Comparison of ENCODE assay signal across 17 cellular contexts in the genomic region with DNA sequence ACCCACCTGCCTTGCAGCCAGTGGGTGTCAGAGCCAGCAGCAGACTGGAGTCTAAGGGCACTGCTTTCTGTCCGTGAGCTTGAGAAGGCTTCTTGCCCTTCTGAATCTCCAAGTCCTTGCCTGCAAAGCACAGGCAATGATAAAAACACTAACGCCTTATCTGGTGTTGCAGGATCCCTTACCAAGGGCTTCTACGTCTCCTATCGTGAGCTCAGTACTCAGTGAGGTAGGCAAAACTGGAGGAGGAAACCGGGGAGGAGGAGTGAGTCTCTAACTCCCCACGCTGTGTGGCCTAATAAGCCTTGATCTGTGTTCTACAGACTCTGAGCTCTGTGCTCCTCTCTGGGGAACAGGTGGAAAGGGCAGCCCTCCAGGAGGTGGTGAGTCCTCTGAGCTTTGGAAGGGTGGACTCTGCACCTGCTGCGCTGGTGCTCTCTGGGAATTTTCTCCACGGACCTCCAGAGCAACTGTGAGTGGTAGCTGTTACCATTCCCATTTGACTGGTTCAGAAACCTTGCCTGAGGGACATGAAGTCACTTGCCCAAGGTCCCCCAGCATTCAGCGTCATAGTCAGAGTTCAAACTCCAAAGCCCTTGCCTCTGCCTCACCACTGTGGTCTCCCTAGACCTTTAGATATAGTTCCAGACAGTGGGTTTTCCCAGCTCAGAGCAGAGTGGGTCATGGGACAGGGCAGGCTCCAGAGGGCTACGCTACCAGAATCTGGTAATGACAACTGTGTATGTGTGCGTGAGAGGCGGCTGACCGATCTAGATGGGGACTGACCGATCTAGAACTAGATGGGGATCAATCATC. TPM values are rescaled to one million over a fixed set of nuclear protein-coding genes. Genes with fewer than 3 reads are reported as not detected.
DNase-seq lines count a peak whose midpoint lies in the region; ATAC-seq and TF ChIP-seq lines count a peak whose summit lies in the region.
"Had no signal": no experiment of that assay in that cellular context is flagged by ENCODE, and none has a peak within 500 bp of the region (broad histone marks: within the 10 kb centered on the region; RNA-seq: fewer than 3 reads in every experiment).

No MANE protein-coding gene starts in this region.

- no peaks in the 10 kb centered on the region for H3K9me2 ChIP-seq in MM.1S (replicated peaks; ENCODE audit: insufficient read depth, low read length)

- DNase-seq in DND-41 (no peak), OCI-M1 (lab: John Stamatoyannopoulos, UW) (peak; percentile 96), epithelial cell of prostate (ENCODE audit: low read depth, low spot score) (no peak), omental fat pad (ENCODE audit: low spot score) (no peak), midbrain (lab: John Stamatoyannopoulos, UW) (no peak), MM.1S (no peak), AG20443 (ENCODE audit: low spot score) (no peak)
- DNase-seq: CD4-positive, alpha-beta T cell; GM23248; HFFc6; NCI-H1048; NCI-H2107; NCI-H446; NCI-H748 treated with DMSO at 0.1 percent for 48 hours; Peyer's patch; SHP77 had no signal

- H2AFZ ChIP-seq in DND-41 (ENCODE audit: low read depth, low read length) (no peak overlapping the region), MM.1S (ENCODE audit: low read length) (no peak overlapping the region)
- H2AFZ ChIP-seq: GM23248 had no signal

- H3K27ac ChIP-seq in DND-41 (ENCODE audit: low read length) (no peak overlapping the region), epithelial cell of prostate (peak overlapping the region; percentile 31), MM.1S (ENCODE audit: low read length) (no peak overlapping the region)
- H3K27ac ChIP-seq: GM23248, Peyer's patch had no signal

- no peaks in the 10 kb centered on the region for H3F3A ChIP-seq in MM.1S (ENCODE audit: insufficient read depth, low read length)

- peaks cover 24% of the 10 kb centered on the region for H3K27me3 ChIP-seq in DND-41 (ENCODE audit: insufficient read depth, low read length, poor library complexity)
- no peaks in the 10 kb centered on the region for H3K27me3 ChIP-seq in MM.1S (replicated peaks; ENCODE audit: insufficient read depth, low read length)
- H3K27me3 ChIP-seq: Peyer's patch had no signal

- H3K4me3 ChIP-seq in DND-41 (ENCODE audit: low read depth in 1 of 2, low read length in 2 of 2) (no peak overlapping the region), MM.1S (ENCODE audit: low read length) (no peak overlapping the region)
- H3K4me3 ChIP-seq: GM23248, Peyer's patch had no signal

- H3K36me3 ChIP-seq in DND-41 (ENCODE audit: insufficient read depth, low read length), result no peaks in the 10 kb centered on the region
- no peaks in the 10 kb centered on the region for H3K36me3 ChIP-seq in MM.1S (replicated peaks; ENCODE audit: insufficient read depth, low read length)
- H3K36me3 ChIP-seq: Peyer's patch had no signal

- H3K79me2 ChIP-seq in DND-41 (ENCODE audit: insufficient read depth, low read length) (no peaks in the 10 kb centered on the region), MM.1S (ENCODE audit: low read length) (no peaks in the 10 kb centered on the region)

- H3K4me1 ChIP-seq in DND-41 (ENCODE audit: insufficient read depth, low read length), result no peaks in the 10 kb centered on the region
- no peaks in the 10 kb centered on the region for H3K4me1 ChIP-seq in MM.1S (ENCODE audit: low read length)
- H3K4me1 ChIP-seq: Peyer's patch had no signal

- H3K4me2 ChIP-seq in DND-41 (ENCODE audit: insufficient read depth, low read length), result no peak overlapping the region
- no peak overlapping the region for H3K4me2 ChIP-seq in MM.1S (ENCODE audit: low read depth, low read length)

- ATAC-seq in DND-41 (ENCODE audit: insufficient read depth, low read depth) (peak; percentile 19; the same call in 1 of the 3 replicates), omental fat pad (ENCODE audit: low FRiP score) (peak; percentile 53)
- ATAC-seq: SK-N-SH treated with all-trans-retinoic acid at 6 μM for 48 hours had no signal

- H3K9ac ChIP-seq in DND-41 (ENCODE audit: low read depth, low read length), result no peak overlapping the region
- H3K9ac ChIP-seq in MM.1S (ENCODE audit: low read length), result no peak overlapping the region
- H3K9ac ChIP-seq: GM23248 had no signal

- no peak for TF ChIP-seq CTCF in DND-41 (IDR thresholded peaks at IDR 0.05; ENCODE audit: borderline replicate concordance, extremely low read depth, low read length, poor library complexity, severe bottlenecking)
- no peak for TF ChIP-seq CTCF in omental fat pad (IDR thresholded peaks at IDR 0.05)
- no peak for TF ChIP-seq CTCF in MM.1S (IDR thresholded peaks at IDR 0.05; ENCODE audit: low read length)

- no peaks in the 10 kb centered on the region for H4K20me1 ChIP-seq in DND-41 (ENCODE audit: insufficient read depth, low read length)
- no peaks in the 10 kb centered on the region for H4K20me1 ChIP-seq in MM.1S (ENCODE audit: insufficient read depth, low read length)

- no peaks in the 10 kb centered on the region for H3K9me3 ChIP-seq in DND-41 (ENCODE audit: insufficient read depth, low read length, severe bottlenecking)
- no peaks in the 10 kb centered on the region for H3K9me3 ChIP-seq in MM.1S (replicated peaks; ENCODE audit: insufficient read depth, low read length)
- H3K9me3 ChIP-seq: Peyer's patch had no signal

RNA-seq across cellular contexts. Expression of gene MARK3, which starts 7.0 kb away (rescaled TPM):
- 100 to 1,000 TPM in 3 of 4 donors, 10 to 100 TPM in 1; 78.8 to 133 (median 121) TPM for total RNA-seq in omental fat pad

RNA-seq across cellular contexts. Expression of gene EIF5, which starts 44.2 kb away (rescaled TPM):
- total RNA-seq in omental fat pad, result 100 to 1,000 TPM; 157 to 399 (median 292) TPM
